8 cellular contexts compared by ENCODE assay signal in the genomic region with DNA sequence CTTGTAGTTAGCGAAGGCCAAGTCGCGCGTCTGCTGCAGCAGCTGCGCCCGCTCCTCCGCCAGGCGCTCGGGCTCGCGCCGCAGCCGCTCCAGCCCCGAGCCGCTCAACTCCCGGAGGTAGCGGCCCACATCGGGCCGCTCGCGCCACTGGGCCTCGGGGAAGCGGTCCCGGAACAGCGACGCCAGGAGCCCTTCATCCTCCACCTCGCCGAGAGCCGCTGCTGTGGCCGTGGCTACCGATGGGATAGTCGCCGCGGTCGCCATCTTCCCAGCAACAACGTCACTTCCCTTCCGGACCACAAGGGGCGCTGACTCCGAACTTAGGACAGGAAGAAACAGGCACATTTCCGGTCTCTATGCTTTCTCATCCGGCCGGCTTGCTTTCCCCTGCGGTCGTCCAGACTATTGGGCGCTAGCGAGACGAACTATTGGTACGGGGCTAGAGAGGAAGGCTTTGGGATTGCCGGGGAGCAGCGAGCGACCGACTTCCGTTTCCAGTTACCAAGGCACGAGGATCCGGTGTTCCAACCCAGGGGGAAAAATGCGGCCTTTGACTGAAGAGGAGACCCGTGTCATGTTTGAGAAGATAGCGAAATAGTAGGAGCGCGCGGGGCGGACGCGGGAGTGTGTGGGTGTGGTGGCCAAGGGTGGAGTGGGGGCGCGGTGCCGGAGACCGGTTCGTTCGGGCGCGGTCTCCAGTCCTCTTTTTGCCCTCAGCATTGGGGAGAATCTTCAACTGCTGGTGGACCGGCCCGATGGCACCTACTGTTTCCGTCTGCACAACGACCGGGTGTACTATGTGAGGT. TPM values are rescaled to one million over a fixed set of nuclear protein-coding genes. Genes with fewer than 3 reads are reported as not detected.
DNase-seq lines count a peak whose midpoint lies in the region; ATAC-seq and TF ChIP-seq lines count a peak whose summit lies in the region.

A gene with protein sequence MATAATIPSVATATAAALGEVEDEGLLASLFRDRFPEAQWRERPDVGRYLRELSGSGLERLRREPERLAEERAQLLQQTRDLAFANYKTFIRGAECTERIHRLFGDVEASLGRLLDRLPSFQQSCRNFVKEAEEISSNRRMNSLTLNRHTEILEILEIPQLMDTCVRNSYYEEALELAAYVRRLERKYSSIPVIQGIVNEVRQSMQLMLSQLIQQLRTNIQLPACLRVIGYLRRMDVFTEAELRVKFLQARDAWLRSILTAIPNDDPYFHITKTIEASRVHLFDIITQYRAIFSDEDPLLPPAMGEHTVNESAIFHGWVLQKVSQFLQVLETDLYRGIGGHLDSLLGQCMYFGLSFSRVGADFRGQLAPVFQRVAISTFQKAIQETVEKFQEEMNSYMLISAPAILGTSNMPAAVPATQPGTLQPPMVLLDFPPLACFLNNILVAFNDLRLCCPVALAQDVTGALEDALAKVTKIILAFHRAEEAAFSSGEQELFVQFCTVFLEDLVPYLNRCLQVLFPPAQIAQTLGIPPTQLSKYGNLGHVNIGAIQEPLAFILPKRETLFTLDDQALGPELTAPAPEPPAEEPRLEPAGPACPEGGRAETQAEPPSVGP (minus strand): TSS at position 276 of the 806 bp plus-strand sequence. CDS start 12 bp downstream, at position 264.
NIP7 (plus strand) TSS at position 484 of the 806 bp plus-strand sequence; CDS start at position 542, 58 bp downstream.

- peaks cover 0 to 61% (median 16%) of the 10 kb centered on the region in 3 donors for H3K36me3 ChIP-seq in esophagus squamous epithelium

- TF ChIP-seq POLR2A in esophagus squamous epithelium (IDR thresholded peaks at IDR 0.05), result peak in 3 of 4 donors; percentile 52 to 65 (median 53)

- 0% methylated on average over 6 to 31 of the region's 77 CpGs for WGBS in esophagus squamous epithelium, 2 donors

- H3K4me3 ChIP-seq in esophagus squamous epithelium, result peak within 1 kb of the TSS; percentile 70 to 93 (median 84)

- peaks cover 17 to 43% (median 24%) of the 10 kb centered on the region in 3 donors for H3K4me1 ChIP-seq in esophagus squamous epithelium

- H3K9me3 ChIP-seq in esophagus squamous epithelium, result no peaks in the 10 kb centered on the region

- ATAC-seq in GM21825 (IDR thresholded peaks at IDR 0.05; ENCODE audit: unreplicated experiment), result peak; percentile 90

- DNase-seq in Daoy (ENCODE audit: low read depth), result peak; percentile 96
- DNase-seq in Kasumi-1 (lab: John Stamatoyannopoulos, UW), result peak; percentile 100
- peak; percentile 99 for DNase-seq in RKO (ENCODE audit: low spot score)
- peak; percentile 83 for DNase-seq in activated T-helper 1 cell treated with Interleukin-2 at 50 U/mL for 16 hours (ENCODE audit: low read depth)
- peak; percentile 77 for DNase-seq in esophagus squamous epithelium (lab: John Stamatoyannopoulos, UW)
- peak; percentile 99 for DNase-seq in myocyte (ENCODE audit: low read depth)
- DNase-seq in stimulated activated CD8-positive, alpha-beta memory T cell treated with anti-CD3 and anti-CD28 coated beads, Interleukin-7, amount 100 ng/mL, for 48 hours (ENCODE audit: extremely low read depth in 1 of 2, low read depth in 1 of 2), result peak; percentile 80 to 91

- TF ChIP-seq CTCF in esophagus squamous epithelium (IDR thresholded peaks at IDR 0.05), result peak; percentile 70 to 96 (median 91)

- H3K27me3 ChIP-seq in esophagus squamous epithelium, result no peaks in the 10 kb centered on the region

- H3K27ac ChIP-seq in esophagus squamous epithelium, result peak within 1 kb of the TSS; percentile 85 to 92 (median 89)

- intact Hi-C loops in esophagus squamous epithelium (cut with DNase I), result no loop called here

RNA-seq across cellular contexts. Expression of the first gene that starts in this region (rescaled TPM):
- 31.8 and 34.1 TPM in 2 replicates for total RNA-seq in Daoy (2014; rRNA removed; shearing (Covaris generic))
- total RNA-seq in esophagus squamous epithelium (10 to 100 TPM; 24.0 to 36.0 (median 30.1) TPM), myocyte (55.0 and 68.6 TPM in 2 replicates)
- 35.4 TPM for polyA plus RNA-seq in myocyte (2012)

RNA-seq across cellular contexts. Expression of gene NIP7, which starts in this region (rescaled TPM):
- 41.9 and 43.7 TPM in 2 replicates for total RNA-seq in Daoy (2014; rRNA removed; shearing (Covaris generic))
- total RNA-seq in esophagus squamous epithelium (10 to 100 TPM; 14.1 to 29.6 (median 25.5) TPM), myocyte (20.5 and 22.9 TPM in 2 replicates)
- 19.7 TPM for polyA plus RNA-seq in myocyte (2012)

Comparison
In these comparisons a context has a peak if more than half of its experiments do, and no peak if none do; other contexts are left out.
1. Peak in every context shown above with its lines: DNase-seq, ATAC-seq, H3K4me3 ChIP-seq and H3K27ac ChIP-seq.